In the genomic region with DNA sequence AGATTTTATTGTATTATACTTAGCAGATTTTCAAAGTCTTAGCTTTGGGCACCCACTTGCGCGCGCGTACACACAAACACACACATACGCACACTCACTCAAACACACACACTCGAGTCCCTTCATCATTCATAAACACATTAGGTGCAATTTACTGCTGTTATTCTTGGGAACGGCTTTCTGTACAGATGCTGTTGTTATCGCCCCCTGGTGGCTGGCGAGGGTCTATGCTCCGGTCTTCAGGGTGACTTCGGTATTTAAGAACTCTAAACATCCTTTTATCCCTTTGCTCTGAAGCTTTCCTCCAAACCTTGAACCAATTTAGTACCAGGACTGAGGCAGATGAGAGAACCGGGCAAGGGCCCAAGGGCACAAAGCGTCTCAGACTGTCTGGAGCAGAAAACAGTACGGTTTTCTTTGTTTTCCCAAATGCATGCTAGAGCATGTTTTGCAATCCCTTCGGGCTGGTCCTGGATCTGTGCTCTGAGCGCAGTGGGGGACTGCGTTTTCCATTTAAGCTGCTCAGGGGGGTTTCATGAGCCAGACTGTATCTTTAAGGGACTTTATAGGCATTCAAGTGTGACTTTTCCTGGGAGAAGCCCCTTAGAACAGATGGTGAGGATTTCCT, we compare ENCODE assay signal across 8 cellular contexts. TPM values are rescaled to one million over a fixed set of nuclear protein-coding genes. Genes with fewer than 3 reads are reported as not detected.
DNase-seq lines count a peak whose midpoint lies in the region; ATAC-seq, FAIRE-seq and TF ChIP-seq lines count a peak whose summit lies in the region.

No MANE protein-coding gene starts in this region.

- H4K20me1 ChIP-seq in K562 (replicated peaks; ENCODE audit: control insufficient read depth, insufficient read depth, low read length), result no peaks in the 10 kb centered on the region; the same call in none of the 2 replicates

- TF ChIP-seq CTCF in K562 (IDR thresholded peaks at IDR 0.05 in 2 of 3, conservative IDR thresholded peaks at IDR 0.05 in 1 of 3; ENCODE audit: insufficient read depth in 2 of 3, low read depth in 1 of 3, low read length in 3 of 3), result peak; percentile 70 to 88 (median 84)

- no peaks in the 10 kb centered on the region for H3K79me2 ChIP-seq in K562 (ENCODE audit: control insufficient read depth, insufficient read depth, low read length)

- no peak for TF ChIP-seq EP300 in K562 (IDR thresholded peaks at IDR 0.05; ENCODE audit: low read length)

- peak; percentile 67 to 69 for TF ChIP-seq RAD21 in K562 (CRISPR knock-in tag; conservative IDR thresholded peaks at IDR 0.05 in 1 of 2, IDR thresholded peaks at IDR 0.05 in 1 of 2)

- H3K9me3 ChIP-seq in K562 (replicated peaks; ENCODE audit: control insufficient read depth, insufficient read depth, low read depth, low read length), result no peaks in the 10 kb centered on the region
- no peaks in the 10 kb centered on the region for H3K9me3 ChIP-seq in skeletal muscle satellite cell (replicated peaks; ENCODE audit: low read length)

- no peak overlapping the region for H2AFZ ChIP-seq in K562 (ENCODE audit: low read depth, low read length)

- DNase-seq in GDM1 (lab: John Stamatoyannopoulos, UW) (peak; percentile 13), LoVo (ENCODE audit: low spot score) (peak; percentile 42), SKM-1 (lab: John Stamatoyannopoulos, UW; ENCODE audit: unreplicated experiment) (peak; percentile 75), K562 (ENCODE audit: extremely low read depth in 1 of 4, low spot score in 3 of 4) (peak; percentile 67 to 78 (median 71)), iPS DF 4.7 (ENCODE audit: extremely low read depth, low spot score) (peak; percentile 44)

- no peaks in the 10 kb centered on the region for H3K9me1 ChIP-seq in K562 (ENCODE audit: control insufficient read depth, insufficient read depth, low read length)

- H3K9ac ChIP-seq in K562 (ENCODE audit: insufficient read depth in 1 of 2, low read depth in 2 of 2, low read length in 2 of 2) (no peak overlapping the region), skeletal muscle satellite cell (ENCODE audit: low read depth, low read length) (no peak overlapping the region)

- intact Hi-C loops in K562 (cut with micrococcal nuclease), result loop anchor here (1.0 to 2.0 kb wide), 3 partner anchors 186 to 623 kb away; no protein-coding TSS in a partner anchor

- TF ChIP-seq POLR2A in K562 (conservative IDR thresholded peaks at IDR 0.05), result no peak

- under 1% methylated on average over 17 of the region's 17 CpGs for WGBS in K562 (ENCODE audit: insufficient coverage, low coverage, missing lambda C conversion rate)

- CTCF ChIA-PET in K562 (lab: Yijun Ruan, JAX; ENCODE audit: low intra/inter-chr PET ratio), result interaction anchor here (0.5 to 1.5 kb wide), 4 partner anchors 315 to 1445 kb away, joined by 3 to 5 read pairs (median 3); no protein-coding TSS in a partner anchor

- H3K27ac ChIP-seq in K562 (ENCODE audit: extremely low read depth, low read depth, low read length), result no peak overlapping the region

- H3K27me3 ChIP-seq in K562 (ENCODE audit: control insufficient read depth in 2 of 2, insufficient read depth in 2 of 2, low read length in 2 of 2) (peaks cover 0 to 16% of the 10 kb centered on the region in 2 experiments; a peak in 3 of 5 replicates), skeletal muscle satellite cell (ENCODE audit: control insufficient read depth, insufficient read depth, low read length) (peaks cover 59% of the 10 kb centered on the region)

- no TSS peak for BruUV-seq in K562 (replicated peaks; lab: Mats Ljungman, UMichigan)

- H3K4me3 ChIP-seq in K562 (no peak overlapping the region), skeletal muscle satellite cell (ENCODE audit: low read length) (no peak overlapping the region)

- ATAC-seq in GM21723 (IDR thresholded peaks at IDR 0.05; ENCODE audit: unreplicated experiment) (peak; percentile 86), K562 (peak; percentile 94), HG03045 (IDR thresholded peaks at IDR 0.05; ENCODE audit: unreplicated experiment) (no peak)

- in situ Hi-C loops in K562 (cut with MboI), result loop anchor here (10.0 kb wide), 1 partner anchor 318 kb away; no protein-coding TSS in a partner anchor

- peak; percentile 91 for FAIRE-seq in K562 (lab: Jason Lieb, UNC)

- H3K4me1 ChIP-seq in K562 (replicated peaks in 1 of 2; ENCODE audit: control insufficient read depth in 2 of 2, insufficient read depth in 2 of 2, low read length in 2 of 2) (peaks cover 0 to 7% of the 10 kb centered on the region in 2 experiments; a peak in 1 of 5 replicates), skeletal muscle satellite cell (ENCODE audit: control insufficient read depth, insufficient read depth, low read length) (peaks cover 22% of the 10 kb centered on the region)

- POLR2A ChIA-PET in K562 (lab: Yijun Ruan, JAX), result no interaction called here

- no peaks in the 10 kb centered on the region for H3K36me3 ChIP-seq in K562 (ENCODE audit: control insufficient read depth, insufficient read depth, low read length)
- no peaks in the 10 kb centered on the region for H3K36me3 ChIP-seq in skeletal muscle satellite cell (ENCODE audit: insufficient read depth, low read length)

- H3K4me2 ChIP-seq in K562 (ENCODE audit: insufficient read depth, low read length), result no peak overlapping the region
- peak overlapping the region; percentile 27 for H3K4me2 ChIP-seq in skeletal muscle satellite cell (ENCODE audit: low read length)

TF ChIP-seq in K562, 482 proteins besides CTCF, POLR2A, EP300 and RAD21 (continues in another document):
- TF ChIP-seq KLF16 (IDR thresholded peaks at IDR 0.05), result peak; percentile 49; the same call in 1 of the 2 replicates
- no peak for TF ChIP-seq RCOR1 (IDR thresholded peaks at IDR 0.05; ENCODE audit: borderline replicate concordance in 1 of 2, low read depth in 2 of 2, low read length in 2 of 2)
- TF ChIP-seq, protein P1, sequence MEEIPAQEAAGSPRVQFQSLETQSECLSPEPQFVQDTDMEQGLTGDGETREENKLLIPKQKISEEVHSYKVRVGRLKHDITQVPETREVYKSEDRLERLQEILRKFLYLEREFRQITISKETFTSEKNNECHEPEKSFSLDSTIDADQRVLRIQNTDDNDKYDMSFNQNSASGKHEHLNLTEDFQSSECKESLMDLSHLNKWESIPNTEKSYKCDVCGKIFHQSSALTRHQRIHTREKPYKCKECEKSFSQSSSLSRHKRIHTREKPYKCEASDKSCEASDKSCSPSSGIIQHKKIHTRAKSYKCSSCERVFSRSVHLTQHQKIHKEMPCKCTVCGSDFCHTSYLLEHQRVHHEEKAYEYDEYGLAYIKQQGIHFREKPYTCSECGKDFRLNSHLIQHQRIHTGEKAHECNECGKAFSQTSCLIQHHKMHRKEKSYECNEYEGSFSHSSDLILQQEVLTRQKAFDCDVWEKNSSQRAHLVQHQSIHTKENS (CRISPR knock-in tag; IDR thresholded peaks at IDR 0.05), result no peak
- TF ChIP-seq SMC3 (conservative IDR thresholded peaks at IDR 0.05; ENCODE audit: insufficient read depth, low read depth, low read length), result peak; percentile 70
- TF ChIP-seq, protein P2, sequence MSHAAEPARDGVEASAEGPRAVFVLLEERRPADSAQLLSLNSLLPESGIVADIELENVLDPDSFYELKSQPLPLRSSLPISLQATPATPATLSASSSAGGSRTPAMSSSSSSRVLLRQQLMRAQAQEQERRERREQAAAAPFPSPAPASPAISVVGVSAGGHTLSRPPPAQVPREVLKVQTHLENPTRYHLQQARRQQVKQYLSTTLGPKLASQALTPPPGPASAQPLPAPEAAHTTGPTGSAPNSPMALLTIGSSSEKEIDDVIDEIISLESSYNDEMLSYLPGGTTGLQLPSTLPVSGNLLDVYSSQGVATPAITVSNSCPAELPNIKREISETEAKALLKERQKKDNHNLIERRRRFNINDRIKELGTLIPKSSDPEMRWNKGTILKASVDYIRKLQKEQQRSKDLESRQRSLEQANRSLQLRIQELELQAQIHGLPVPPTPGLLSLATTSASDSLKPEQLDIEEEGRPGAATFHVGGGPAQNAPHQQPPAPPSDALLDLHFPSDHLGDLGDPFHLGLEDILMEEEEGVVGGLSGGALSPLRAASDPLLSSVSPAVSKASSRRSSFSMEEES (CRISPR knock-in tag; IDR thresholded peaks at IDR 0.05), result no peak
- no peak for TF ChIP-seq ZNF24 (IDR thresholded peaks at IDR 0.05)
- TF ChIP-seq TCF7L2 (IDR thresholded peaks at IDR 0.05; ENCODE audit: low read depth, low read length), result no peak
- TF ChIP-seq MED1 (CRISPR knock-in tag; IDR thresholded peaks at IDR 0.05; ENCODE audit: borderline replicate concordance), result no peak
- TF ChIP-seq, protein P3, sequence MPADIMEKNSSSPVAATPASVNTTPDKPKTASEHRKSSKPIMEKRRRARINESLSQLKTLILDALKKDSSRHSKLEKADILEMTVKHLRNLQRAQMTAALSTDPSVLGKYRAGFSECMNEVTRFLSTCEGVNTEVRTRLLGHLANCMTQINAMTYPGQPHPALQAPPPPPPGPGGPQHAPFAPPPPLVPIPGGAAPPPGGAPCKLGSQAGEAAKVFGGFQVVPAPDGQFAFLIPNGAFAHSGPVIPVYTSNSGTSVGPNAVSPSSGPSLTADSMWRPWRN (IDR thresholded peaks at IDR 0.05; ENCODE audit: low read depth), result no peak
- TF ChIP-seq ZBTB1 (CRISPR knock-in tag; IDR thresholded peaks at IDR 0.05; ENCODE audit: borderline replicate concordance, low read depth), result no peak
- no peak for TF ChIP-seq YY1 (IDR thresholded peaks at IDR 0.05; ENCODE audit: borderline replicate concordance in 1 of 3, control insufficient read depth in 1 of 3, extremely low read depth in 1 of 3, insufficient read depth in 3 of 3, insufficient read length in 1 of 3, insufficient replicate concordance in 2 of 3, low read depth in 1 of 3, low read length in 2 of 3)

RNA-seq across cellular contexts. Expression of a gene that starts 1.7 kb away (rescaled TPM):
- total RNA-seq in K562 (2011; cell fraction: chromatin; rRNA removed; ENCODE audit: low replicate concordance), result not detected in 2 replicates
- total RNA-seq in K562 (2011; cell fraction: nucleolus; rRNA removed), result not detected in 2 replicates
- not detected in 2 replicates for total RNA-seq in K562 (2011; cell fraction: nucleoplasm; rRNA removed)
- total RNA-seq in K562 (2014; rRNA removed) (not detected in 2 replicates), K562 (2014; rRNA removed; fragmentation: Illumina TruSeq; extraction: Trizol) (not detected in 2 replicates), K562 (2015; rRNA removed; fragmentation: Illumina TruSeq; extraction: Trizol) (not detected in 2 replicates), K562 (2021) (0.04 and 0.13 TPM in 2 replicates)
- polyA plus RNA-seq in K562 (2011; rRNA removed) (0.01 TPM in 2 replicates), K562 (2014; fragmentation: Illumina TruSeq; extraction: Trizol) (not detected in 2 replicates), K562 (2014; fragmentation: Nextera tagmentation; extraction: Ambion mirVana) (not detected), K562 (2014; rRNA removed) (not detected in 2 replicates)
- 0.03 TPM in 1 of 2 replicates, not detected in the other for polyA plus RNA-seq in K562 (2011; cell fraction: cytosol; rRNA removed)
- polyA plus RNA-seq in K562 (2011; cell fraction: nucleus; rRNA removed), result 0.03 TPM in 1 of 2 replicates, not detected in the other
- polyA plus RNA-seq in K562 (2012), result 0.19 TPM in 1 of 2 replicates, not detected in the other
- not detected in 2 replicates for polyA minus RNA-seq in K562 (2011; rRNA and poly(A)+ RNA removed)
- polyA minus RNA-seq in K562 (2011; cell fraction: cytosol; rRNA and poly(A)+ RNA removed), result not detected in 2 replicates
- polyA minus RNA-seq in K562 (2011; cell fraction: nucleus; rRNA and poly(A)+ RNA removed), result not detected in 2 replicates
- 0.25 and 1.1 TPM in 2 replicates for total RNA-seq in skeletal muscle satellite cell (2012; rRNA removed)

Comparison
In these comparisons a context has a peak if more than half of its experiments do, and no peak if none do; other contexts are left out.
1. DNase-seq: peak in every context shown above with its lines; median percentile 75 in SKM-1; 71 in K562; 44 in iPS DF 4.7; 42 in LoVo; 13 in GDM1.